Comparison of ENCODE assay signal across 12 cellular contexts in genomic region chr15:73683257-73683623, GRCh38. TPM values are rescaled to one million over a fixed set of nuclear protein-coding genes. Genes with fewer than 3 reads are reported as not detected.
DNase-seq lines count a peak whose midpoint lies in the region; ATAC-seq and TF ChIP-seq lines count a peak whose summit lies in the region.
"Had no signal": no experiment of that assay in that cellular context is flagged by ENCODE, and none has a peak within 500 bp of the region (broad histone marks: within the 10 kb centered on the region; RNA-seq: fewer than 3 reads in every experiment).

No MANE protein-coding gene starts in this region.

- H3K9ac ChIP-seq in HCT116 (ENCODE audit: low read length) (peak overlapping the region; percentile 85; the same call in 1 of the 2 replicates), mammary epithelial cell (ENCODE audit: insufficient read depth, low read length) (no peak overlapping the region)

- intact Hi-C loops in A673 (cut with micrococcal nuclease; ENCODE audit: unreplicated experiment), result no loop called here
- intact Hi-C loops in HCT116 (cut with micrococcal nuclease), result loop anchor here (1.0 kb wide), 1 partner anchor 47 kb away; no protein-coding TSS in a partner anchor
- intact Hi-C loops in mammary epithelial cell (cut with micrococcal nuclease), result no loop called here
- intact Hi-C loops in activated CD4-positive, alpha-beta memory T cell treated with anti-CD3 and anti-CD28 coated beads for 36 hours (cut with micrococcal nuclease), result loop anchor here (1.0 kb wide), 1 partner anchor 14 kb away; no protein-coding TSS in a partner anchor

- H3K4me2 ChIP-seq in HCT116 (ENCODE audit: low read length), result peak overlapping the region; percentile 96
- no peak overlapping the region for H3K4me2 ChIP-seq in mammary epithelial cell (ENCODE audit: insufficient read depth, low read depth, low read length)

- H3K4me1 Mint-ChIP-seq in nephron progenitor cell, result peaks cover 70% of the 10 kb centered on the region
- peaks cover 36% of the 10 kb centered on the region for H3K4me1 Mint-ChIP-seq in activated CD4-positive, alpha-beta memory T cell treated with anti-CD3 and anti-CD28 coated beads for 36 hours (ENCODE audit: low read depth)

- H3K9me3 ChIP-seq in A673 (ENCODE audit: low read depth, low read length, poor library complexity, severe bottlenecking), result no peaks in the 10 kb centered on the region
- no peaks in the 10 kb centered on the region for H3K9me3 ChIP-seq in HCT116 (ENCODE audit: control insufficient read depth in 1 of 2, insufficient read depth in 1 of 2, low read depth in 1 of 2, low read length in 2 of 2)
- H3K9me3 ChIP-seq in mammary epithelial cell (replicated peaks; ENCODE audit: insufficient read depth, low read length), result no peaks in the 10 kb centered on the region
- H3K9me3 ChIP-seq: colonic mucosa had no signal

- H3K79me2 ChIP-seq in HCT116 (ENCODE audit: insufficient read depth, low read length) (peaks cover 37% of the 10 kb centered on the region), mammary epithelial cell (ENCODE audit: insufficient read depth, low read length) (peaks cover 38% of the 10 kb centered on the region)

- H3K36me3 ChIP-seq in A673 (ENCODE audit: insufficient read depth, low read length, poor library complexity, severe bottlenecking), result no peaks in the 10 kb centered on the region
- H3K36me3 ChIP-seq in HCT116 (ENCODE audit: control insufficient read depth in 1 of 2, insufficient read depth in 2 of 2, low read length in 2 of 2), result no peaks in the 10 kb centered on the region
- H3K36me3 ChIP-seq in mammary epithelial cell (ENCODE audit: insufficient read depth, low read length), result no peaks in the 10 kb centered on the region
- H3K36me3 ChIP-seq: colonic mucosa had no signal

- RAD21 ChIA-PET in HCT116 (lab: Charles Lee; ENCODE audit: low non-redundant PET in 1 of 2, low total read pairs in 2 of 2, uncharacterized antibody in 2 of 2, unreplicated experiment in 2 of 2), result no interaction called here

- H3K27ac Mint-ChIP-seq in nephron progenitor cell, result peak overlapping the region; percentile 99
- H3K27ac Mint-ChIP-seq in activated CD4-positive, alpha-beta memory T cell treated with anti-CD3 and anti-CD28 coated beads for 36 hours, result no peak overlapping the region

- no peaks in the 10 kb centered on the region for H4K20me1 ChIP-seq in HCT116 (ENCODE audit: insufficient read depth)
- H4K20me1 ChIP-seq in mammary epithelial cell (ENCODE audit: insufficient read depth, low read length), result no peaks in the 10 kb centered on the region

- peaks cover 23% of the 10 kb centered on the region for H3K4me1 ChIP-seq in A673 (ENCODE audit: insufficient read depth, low read length, poor library complexity, severe bottlenecking)
- H3K4me1 ChIP-seq in HCT116 (ENCODE audit: control insufficient read depth in 1 of 2, insufficient read depth in 2 of 2, low read length in 2 of 2), result peaks cover 21 to 49% of the 10 kb centered on the region in 2 experiments
- peaks cover 31% of the 10 kb centered on the region for H3K4me1 ChIP-seq in mammary epithelial cell (ENCODE audit: insufficient read depth, low read length)
- H3K4me1 ChIP-seq: colonic mucosa had no signal

- TF ChIP-seq POLR2A in HCT116 (IDR thresholded peaks at IDR 0.05; ENCODE audit: borderline replicate concordance, extremely low read depth, insufficient read depth, insufficient read length), result no peak

- no peak for TF ChIP-seq CTCF in A673 (conservative IDR thresholded peaks at IDR 0.05; ENCODE audit: low read depth, low read length)
- no peak for TF ChIP-seq CTCF in HCT116 (IDR thresholded peaks at IDR 0.05 in 2 of 3, conservative IDR thresholded peaks at IDR 0.05 in 1 of 3; ENCODE audit: borderline replicate concordance in 1 of 3, insufficient read depth in 1 of 3, low read depth in 2 of 3, low read length in 2 of 3)
- TF ChIP-seq CTCF in mammary epithelial cell (conservative IDR thresholded peaks at IDR 0.05 in 1 of 2, IDR thresholded peaks at IDR 0.05 in 1 of 2; ENCODE audit: extremely low read depth in 1 of 2, insufficient read depth in 1 of 2, low read depth in 1 of 2, low read length in 2 of 2), result no peak
- no peak for TF ChIP-seq CTCF in nephron progenitor cell (IDR thresholded peaks at IDR 0.05)

- peak; percentile 59 for DNase-seq in A673 (ENCODE audit: low spot score)
- DNase-seq in HCT116 (ENCODE audit: low read depth, low spot score), result no peak
- DNase-seq in mammary epithelial cell, result no peak
- DNase-seq in nephron progenitor cell, result no peak
- no peak for DNase-seq in HT-29 (ENCODE audit: low spot score)
- no peak for DNase-seq in activated CD4-positive, alpha-beta memory T cell treated with anti-CD3 and anti-CD28 coated beads for 36 hours
- DNase-seq in dedifferentiated amniotic fluid mesenchymal stem cell (ENCODE audit: extremely low spot score), result no peak
- DNase-seq: COR-L47, NCI-H2227 treated with DMSO at 0.1 percent for 48 hours had no signal

- in situ Hi-C loops in mammary epithelial cell (cut with MboI; ENCODE audit: low sequenced_read_pairs in 2 of 2), result loop anchor here in 1 of 2 donors (25.0 kb wide), 1 partner anchor 371 kb away; no protein-coding TSS in a partner anchor

- H2AFZ ChIP-seq in HCT116 (ENCODE audit: low read depth, low read length, poor library complexity, severe bottlenecking) (peak overlapping the region; percentile 31), mammary epithelial cell (ENCODE audit: low read depth, low read length) (peak overlapping the region; percentile 70)

- H3K4me3 ChIP-seq in A673 (ENCODE audit: low read depth, low read length, poor library complexity, severe bottlenecking) (peak overlapping the region; percentile 97), HCT116 (replicated peaks in 1 of 2; ENCODE audit: low read depth in 1 of 2, low read length in 2 of 2) (peak overlapping the region; percentile 84 to 87; a peak in 3 of 4 replicates), mammary epithelial cell (replicated peaks in 1 of 3; ENCODE audit: insufficient read depth in 1 of 3, low read depth in 2 of 3, low read length in 3 of 3) (no peak overlapping the region)

- no peaks in the 10 kb centered on the region for H3K9me2 ChIP-seq in HCT116 (ENCODE audit: insufficient read depth)

- peaks cover 6% of the 10 kb centered on the region for H3K27me3 Mint-ChIP-seq in nephron progenitor cell (ENCODE audit: low read depth, poor library complexity)
- H3K27me3 Mint-ChIP-seq in activated CD4-positive, alpha-beta memory T cell treated with anti-CD3 and anti-CD28 coated beads for 36 hours, result peaks cover 48% of the 10 kb centered on the region

- H3K27ac ChIP-seq in A673 (ENCODE audit: low read depth, low read length, poor library complexity, severe bottlenecking) (no peak overlapping the region), HCT116 (ENCODE audit: low read depth, low read length) (peak overlapping the region; percentile 80; the same call in 1 of the 2 replicates), mammary epithelial cell (ENCODE audit: insufficient read depth, low read depth, low read length) (no peak overlapping the region)
- H3K27ac ChIP-seq: SK-N-MC had no signal

- ATAC-seq in HCT116 (no peak), GM18498 (IDR thresholded peaks at IDR 0.05; ENCODE audit: unreplicated experiment) (no peak)

- POLR2A ChIA-PET in A673 (lab: Charles Lee; ENCODE audit: low non-redundant PET) (no interaction called here), HCT116 (lab: Charles Lee) (interaction anchor here (1.0 kb wide), 1 partner anchor 49 kb away, joined by 3 read pairs; no protein-coding TSS in a partner anchor)
- POLR2A ChIA-PET in activated CD4-positive, alpha-beta memory T cell treated with anti-CD3 and anti-CD28 coated beads for 36 hours (lab: Charles Lee), result no interaction called here

- dilution Hi-C loops in mammary epithelial cell (cut with HindIII; ENCODE audit: low sequenced_read_pairs), result no loop called here

- H3K36me3 Mint-ChIP-seq in nephron progenitor cell (ENCODE audit: low read depth), result no peaks in the 10 kb centered on the region
- no peaks in the 10 kb centered on the region for H3K36me3 Mint-ChIP-seq in activated CD4-positive, alpha-beta memory T cell treated with anti-CD3 and anti-CD28 coated beads for 36 hours

- H3K4me3 Mint-ChIP-seq in nephron progenitor cell, result peak overlapping the region; percentile 91
- H3K4me3 Mint-ChIP-seq in activated CD4-positive, alpha-beta memory T cell treated with anti-CD3 and anti-CD28 coated beads for 36 hours, result no peak overlapping the region

- CTCF ChIA-PET in A673 (lab: Charles Lee) (interaction anchor here (0.7 to 1.1 kb wide), 5 partner anchors 13 to 123 kb away, joined by 3 to 8 read pairs (median 5); no protein-coding TSS in a partner anchor), HCT116 (lab: Charles Lee) (interaction anchor here (0.8 to 1.2 kb wide), 3 partner anchors 12 to 123 kb away, joined by 3 to 5 read pairs (median 3); no protein-coding TSS in a partner anchor), mammary epithelial cell (lab: Charles Lee; ENCODE audit: low non-redundant PET) (interaction anchor here (0.7 kb wide), 1 partner anchor 47 kb away, joined by 3 read pairs; no protein-coding TSS in a partner anchor)
- CTCF ChIA-PET in activated CD4-positive, alpha-beta memory T cell treated with anti-CD3 and anti-CD28 coated beads for 36 hours (lab: Charles Lee), result interaction anchor here (1.0 to 14.4 kb wide), 4 partner anchors 16 to 126 kb away, joined by 3 to 432 read pairs (median 80); no protein-coding TSS in a partner anchor

- no peaks in the 10 kb centered on the region for H3K9me3 Mint-ChIP-seq in nephron progenitor cell
- H3K9me3 Mint-ChIP-seq in activated CD4-positive, alpha-beta memory T cell treated with anti-CD3 and anti-CD28 coated beads for 36 hours, result no peaks in the 10 kb centered on the region

- H3K27me3 ChIP-seq in A673 (replicated peaks; ENCODE audit: insufficient read depth, low read depth, low read length, poor library complexity), result no peaks in the 10 kb centered on the region
- H3K27me3 ChIP-seq in HCT116 (ENCODE audit: insufficient read depth, low read length), result no peaks in the 10 kb centered on the region
- no peaks in the 10 kb centered on the region for H3K27me3 ChIP-seq in mammary epithelial cell (ENCODE audit: insufficient read depth, low read length)
- H3K27me3 ChIP-seq: colonic mucosa had no signal

- BruUV-seq in A673 (replicated peaks; lab: Mats Ljungman, UMichigan) (no TSS peak), HCT116 (replicated peaks; lab: Mats Ljungman, UMichigan) (no TSS peak), mammary epithelial cell (replicated peaks; lab: Mats Ljungman, UMichigan) (no TSS peak)

- TF ChIP-seq RAD21 in HCT116 (IDR thresholded peaks at IDR 0.05; ENCODE audit: low read depth), result no peak

- WGBS in mammary epithelial cell (ENCODE audit: low coverage, missing lambda C conversion rate), result 72% methylated on average over 4 of the region's 5 CpGs

RNA-seq across cellular contexts. Expression of gene CD276, which starts 0.9 kb away (rescaled TPM):
- 71.4 and 74.6 TPM in 2 replicates for total RNA-seq in A673 (2021)
- total RNA-seq in HCT116 (2021; ENCODE audit: unreplicated experiment), result 75.4 TPM
- polyA plus RNA-seq in HCT116 (2012), result 75.6 and 102 TPM in 2 replicates
- 100 to 1,000 TPM in 1 of 2 donors, 10 to 100 TPM in 1; 50.5 to 110 TPM for total RNA-seq in mammary epithelial cell
- polyA plus RNA-seq in mammary epithelial cell, result 128 TPM
- polyA minus RNA-seq in mammary epithelial cell, result 224 TPM
- 70.6 and 84.1 TPM in 2 replicates for total RNA-seq in HT-29 (2014; rRNA removed; shearing (Covaris generic))
- 1 to 10 TPM; 3.7 to 4.9 TPM for total RNA-seq in activated CD4-positive, alpha-beta memory T cell treated with anti-CD3 and anti-CD28 coated beads for 36 hours

RNA-seq across cellular contexts. Expression of gene NPTN, which starts 50.1 kb away (rescaled TPM):
- total RNA-seq in A673 (2021) (96.1 and 101 TPM in 2 replicates), HCT116 (2021; ENCODE audit: unreplicated experiment) (90.9 TPM), mammary epithelial cell (100 to 1,000 TPM; 118 to 143 TPM)
- polyA plus RNA-seq in HCT116 (2012), result 95.1 and 111 TPM in 2 replicates
- polyA plus RNA-seq in mammary epithelial cell, result 206 TPM
- polyA minus RNA-seq in mammary epithelial cell, result 246 TPM
- 108 and 110 TPM in 2 replicates for total RNA-seq in HT-29 (2014; rRNA removed; shearing (Covaris generic))
- total RNA-seq in activated CD4-positive, alpha-beta memory T cell treated with anti-CD3 and anti-CD28 coated beads for 36 hours, result 10 to 100 TPM; 46.7 to 49.8 TPM

Comparison
In these comparisons a context has a peak if more than half of its experiments do, and no peak if none do; other contexts are left out.
1. H3K4me3 ChIP-seq: peak in A673 (single experiment) and HCT116 (2 of 2); none in mammary epithelial cell (0 of 3).
2. RNA of gene CD276, which starts 0.9 kb away (total RNA-seq): 50.5 to 110 TPM in mammary epithelial cell, 75.4 TPM in HCT116 (single experiment), 71.4 to 74.6 TPM in A673 and 70.6 to 84.1 TPM in HT-29; 3.7 to 4.9 TPM in activated CD4-positive, alpha-beta memory T cell treated with anti-CD3 and anti-CD28 coated beads for 36 hours; every median in the first group is over 4 times any median in the second.
3. intact Hi-C loops: an anchor here in HCT116 (1.0 kb wide) and activated CD4-positive, alpha-beta memory T cell treated with anti-CD3 and anti-CD28 coated beads for 36 hours (1.0 kb wide); none called in A673 and mammary epithelial cell.